32 cellular contexts compared by ENCODE assay signal in the genomic region with DNA sequence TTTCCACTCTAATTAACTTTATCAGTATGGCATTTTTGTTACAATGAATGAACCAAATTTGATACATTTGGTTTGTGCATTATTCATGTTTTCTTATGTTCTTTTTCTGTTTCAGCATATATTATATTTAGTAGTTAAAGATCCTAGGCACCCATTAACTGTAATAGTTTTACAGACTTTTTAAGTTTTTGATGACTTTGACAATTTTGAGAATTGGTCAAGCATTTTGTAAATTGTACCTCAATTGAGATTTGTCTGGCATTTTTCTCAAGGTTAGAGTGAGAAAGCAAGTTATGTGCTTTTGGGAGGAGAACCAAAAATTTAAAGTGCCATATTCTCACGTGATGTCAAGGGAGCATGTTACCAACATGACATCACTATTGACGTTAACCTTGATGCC.
"Had no signal": no experiment of that assay in that cellular context is flagged by ENCODE, and none has a peak within 500 bp of the region (broad histone marks: within the 10 kb centered on the region; RNA-seq: fewer than 3 reads in every experiment).

No MANE protein-coding gene starts in this region.

- DNase-seq: activated effector memory CD4-positive, alpha-beta T cell treated with anti-CD3 and anti-CD28 coated beads, Interleukin-2, amount 50 U/mL, for 16 hours; activated effector memory CD4-positive, alpha-beta T cell treated with Interleukin-2 at 50 U/mL for 16 hours; activated gamma-delta T cell; activated gamma-delta T cell treated with Interleukin-2 at 50 U/mL for 16 hours; activated naive CD4-positive, alpha-beta T cell; activated naive CD4-positive, alpha-beta T cell treated with anti-CD3 and anti-CD28 coated beads for 36 hours; activated naive CD4-positive, alpha-beta T cell treated with anti-CD3 and anti-CD28 coated beads, Interleukin-2, amount 10 ng/mL, durations not matched to agents 7 days and 5 days; activated naive CD4-positive, alpha-beta T cell treated with Interleukin-2 at 50 U/mL for 16 hours; activated naive CD8-positive, alpha-beta T cell treated with anti-CD3 and anti-CD28 coated beads for 36 hours; activated naive CD8-positive, alpha-beta T cell treated with anti-CD3 and anti-CD28 coated beads, Interleukin-2, amount 10 ng/mL, durations not matched to agents 7 days and 5 days; activated naive CD8-positive, alpha-beta T cell treated with anti-CD3 and anti-CD28 coated beads, Interleukin-2, amount 50 U/mL, for 24 hours; activated T-cell treated with anti-CD3 and anti-CD28 coated beads, Interleukin-2, amount 50 U/mL, for 24 hours; activated T-cell treated with anti-CD3 and anti-CD28 coated beads, Interleukin-2, amount 50 U/mL, for 4 hours; activated T-cell treated with anti-CD3 and anti-CD28 coated beads, Interleukin-2, amount 50 U/mL, for 48 hours; activated T-cell treated with anti-CD3 and anti-CD28 coated beads, Interleukin-2, amount 50 U/mL, for 72 hours; adrenal gland; amniotic stem cell; amygdala; anterior cingulate cortex; aorta; body of pancreas; brain microvascular endothelial cell; caudate nucleus; central memory CD4-positive, alpha-beta T cell; cerebellar nuclear complex had no signal

- H3K27me3 ChIP-seq: adrenal gland, ascending aorta, body of pancreas, brain microvascular endothelial cell, breast epithelium, cardiac muscle cell had no signal

- ATAC-seq: activated naive CD4-positive, alpha-beta T cell treated with anti-CD3 and anti-CD28 coated beads, Interleukin-2, amount 50 U/mL, for 72 hours; activated naive CD8-positive, alpha-beta T cell treated with anti-CD3 and anti-CD28 coated beads, Interleukin-2, amount 50 U/mL, for 24 hours; activated T-cell treated with anti-CD3 and anti-CD28 coated beads, Interleukin-2, amount 50 U/mL, for 4 hours; activated T-cell treated with anti-CD3 and anti-CD28 coated beads, Interleukin-2, amount 50 U/mL, for 72 hours; activated T-helper 17 cell treated with anti-CD3 and anti-CD28 coated beads, Interleukin-2, amount 50 U/mL, for 72 hours; body of pancreas had no signal

- H3K4me3 ChIP-seq: adrenal gland, ascending aorta, body of pancreas, breast epithelium, cardiac muscle cell had no signal

- H3K4me1 ChIP-seq: adrenal gland, ascending aorta, body of pancreas, breast epithelium had no signal

- FAIRE-seq: astrocyte, bronchial epithelial cell had no signal

- H3K9me3 ChIP-seq: adrenal gland, ascending aorta, body of pancreas, breast epithelium had no signal

- H3K27ac ChIP-seq: adrenal gland, ascending aorta, body of pancreas, brain microvascular endothelial cell, breast epithelium, cardiac muscle cell had no signal

- H3K36me3 ChIP-seq: adrenal gland, ascending aorta, brain microvascular endothelial cell, breast epithelium, cardiac muscle cell had no signal
